Comparison of ENCODE assay signal across 7 cellular contexts in the genomic region with DNA sequence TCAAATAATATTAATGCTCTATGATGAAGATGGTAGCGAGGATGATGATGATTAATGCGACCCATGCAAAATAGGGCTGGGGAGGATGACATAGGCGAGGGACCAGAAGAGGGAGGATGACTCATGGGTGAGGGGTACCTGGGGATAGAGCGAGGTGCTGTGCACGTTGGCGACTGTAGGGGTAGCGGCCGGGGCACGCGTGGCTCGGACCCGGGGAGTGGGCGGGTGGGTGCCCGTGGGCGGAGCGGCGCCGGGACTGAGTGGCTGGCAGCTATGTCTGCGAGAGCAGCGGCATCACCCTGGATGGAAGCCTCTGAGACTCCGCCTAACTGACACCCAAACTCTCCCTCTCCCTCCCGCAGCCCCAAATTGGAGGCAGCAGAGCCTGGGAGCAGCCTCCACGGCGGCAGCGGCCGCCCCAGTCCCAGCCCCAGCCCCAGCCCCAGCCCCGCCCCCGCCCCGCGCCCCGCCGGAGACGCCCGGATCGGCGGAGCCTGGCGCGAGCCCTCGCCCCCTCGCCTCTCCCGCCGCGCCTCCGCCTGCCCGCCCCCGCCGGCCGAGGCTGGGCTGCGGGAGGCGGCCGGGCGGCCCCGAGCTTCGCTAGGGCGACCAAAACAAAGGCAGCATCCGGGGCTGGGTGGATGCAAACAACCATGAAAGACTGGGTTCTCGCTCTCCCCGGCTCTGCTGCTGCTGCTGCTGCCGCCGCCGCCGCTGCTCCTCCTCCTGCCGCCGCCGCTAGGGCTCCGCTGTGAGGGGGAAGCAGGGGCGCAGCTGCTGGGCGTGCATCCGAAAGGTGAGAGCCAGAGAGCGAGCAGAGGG. TPM values are rescaled to one million over a fixed set of nuclear protein-coding genes. Genes with fewer than 3 reads are reported as not detected.
DNase-seq lines count a peak whose midpoint lies in the region; ATAC-seq, FAIRE-seq and TF ChIP-seq lines count a peak whose summit lies in the region.

A gene with protein sequence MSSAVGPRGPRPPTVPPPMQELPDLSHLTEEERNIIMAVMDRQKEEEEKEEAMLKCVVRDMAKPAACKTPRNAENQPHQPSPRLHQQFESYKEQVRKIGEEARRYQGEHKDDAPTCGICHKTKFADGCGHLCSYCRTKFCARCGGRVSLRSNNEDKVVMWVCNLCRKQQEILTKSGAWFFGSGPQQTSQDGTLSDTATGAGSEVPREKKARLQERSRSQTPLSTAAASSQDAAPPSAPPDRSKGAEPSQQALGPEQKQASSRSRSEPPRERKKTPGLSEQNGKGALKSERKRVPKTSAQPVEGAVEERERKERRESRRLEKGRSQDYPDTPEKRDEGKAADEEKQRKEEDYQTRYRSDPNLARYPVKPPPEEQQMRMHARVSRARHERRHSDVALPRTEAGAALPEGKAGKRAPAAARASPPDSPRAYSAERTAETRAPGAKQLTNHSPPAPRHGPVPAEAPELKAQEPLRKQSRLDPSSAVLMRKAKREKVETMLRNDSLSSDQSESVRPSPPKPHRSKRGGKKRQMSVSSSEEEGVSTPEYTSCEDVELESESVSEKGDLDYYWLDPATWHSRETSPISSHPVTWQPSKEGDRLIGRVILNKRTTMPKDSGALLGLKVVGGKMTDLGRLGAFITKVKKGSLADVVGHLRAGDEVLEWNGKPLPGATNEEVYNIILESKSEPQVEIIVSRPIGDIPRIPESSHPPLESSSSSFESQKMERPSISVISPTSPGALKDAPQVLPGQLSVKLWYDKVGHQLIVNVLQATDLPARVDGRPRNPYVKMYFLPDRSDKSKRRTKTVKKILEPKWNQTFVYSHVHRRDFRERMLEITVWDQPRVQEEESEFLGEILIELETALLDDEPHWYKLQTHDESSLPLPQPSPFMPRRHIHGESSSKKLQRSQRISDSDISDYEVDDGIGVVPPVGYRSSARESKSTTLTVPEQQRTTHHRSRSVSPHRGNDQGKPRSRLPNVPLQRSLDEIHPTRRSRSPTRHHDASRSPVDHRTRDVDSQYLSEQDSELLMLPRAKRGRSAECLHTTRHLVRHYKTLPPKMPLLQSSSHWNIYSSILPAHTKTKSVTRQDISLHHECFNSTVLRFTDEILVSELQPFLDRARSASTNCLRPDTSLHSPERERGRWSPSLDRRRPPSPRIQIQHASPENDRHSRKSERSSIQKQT (N-terminal part only) (plus strand): TSS at position 367 of the 822 bp plus-strand sequence. CDS start 474 bp downstream, outside the sequence.

- TF ChIP-seq EP300 in stomach (IDR thresholded peaks at IDR 0.05), result no peak

- DNase-seq in GM12891 (ENCODE audit: insufficient read length, low spot score) (peak; percentile 20), Kasumi-1 (lab: John Stamatoyannopoulos, UW) (peak; percentile 11 to 20), stomach (no peak)
- peak; percentile 15 for DNase-seq in activated naive CD8-positive, alpha-beta T cell treated with anti-CD3 and anti-CD28 coated beads for 36 hours

- no peaks in the 10 kb centered on the region for H3K36me3 ChIP-seq in iPS-15b (ENCODE audit: control insufficient read depth, insufficient read depth, low read length)
- H3K36me3 ChIP-seq in stomach, result no peaks in the 10 kb centered on the region

- H3K27me3 ChIP-seq in iPS-15b (ENCODE audit: control insufficient read depth, insufficient read depth, low read length), result peaks cover 19% of the 10 kb centered on the region
- peaks cover 6 to 46% (median 29%) of the 10 kb centered on the region in 3 donors for H3K27me3 ChIP-seq in stomach

- H3K4me1 ChIP-seq in iPS-15b (ENCODE audit: control insufficient read depth, insufficient read depth, low read length) (no peaks in the 10 kb centered on the region), stomach (peaks cover 7 to 12% (median 10%) of the 10 kb centered on the region in 4 donors)

- ATAC-seq in GM21619 (IDR thresholded peaks at IDR 0.05; ENCODE audit: unreplicated experiment), result peak; percentile 93
- ATAC-seq in HG03108 (IDR thresholded peaks at IDR 0.05; ENCODE audit: unreplicated experiment), result no peak

- no peaks in the 10 kb centered on the region for H3K36me3 Mint-ChIP-seq in activated naive CD8-positive, alpha-beta T cell treated with anti-CD3 and anti-CD28 coated beads for 36 hours

- H3K27ac ChIP-seq in stomach, result no peak within 1 kb of the TSS

- no peak for FAIRE-seq in GM12891 (lab: Jason Lieb, UNC)

- WGBS in stomach, 5 donors, result 2 to 5% (median 4%) methylated on average over 26 to 70 of the region's 70 CpGs

- peaks cover 2% of the 10 kb centered on the region for H3K4me1 Mint-ChIP-seq in activated naive CD8-positive, alpha-beta T cell treated with anti-CD3 and anti-CD28 coated beads for 36 hours

- no peak for TF ChIP-seq CTCF in stomach (IDR thresholded peaks at IDR 0.05)

- no peaks in the 10 kb centered on the region for H3K9me3 ChIP-seq in iPS-15b (ENCODE audit: control insufficient read depth, insufficient read depth, low read length)
- no peaks in the 10 kb centered on the region for H3K9me3 ChIP-seq in stomach

- H3K27ac Mint-ChIP-seq in activated naive CD8-positive, alpha-beta T cell treated with anti-CD3 and anti-CD28 coated beads for 36 hours, result no peak within 1 kb of the TSS

- peak within 1 kb of the TSS; percentile 55 for H3K4me3 Mint-ChIP-seq in activated naive CD8-positive, alpha-beta T cell treated with anti-CD3 and anti-CD28 coated beads for 36 hours

- TF ChIP-seq POLR2A in GM12891 (IDR thresholded peaks at IDR 0.05; ENCODE audit: low read depth, low read length), result no peak
- TF ChIP-seq POLR2A in stomach (IDR thresholded peaks at IDR 0.05), result no peak

- H3K9me3 Mint-ChIP-seq in activated naive CD8-positive, alpha-beta T cell treated with anti-CD3 and anti-CD28 coated beads for 36 hours, result peaks cover 2% of the 10 kb centered on the region

- intact Hi-C loops in stomach (cut with DNase I; ENCODE audit: low total_unique reads), result no loop called here

- H3K27me3 Mint-ChIP-seq in activated naive CD8-positive, alpha-beta T cell treated with anti-CD3 and anti-CD28 coated beads for 36 hours, result peaks cover 43% of the 10 kb centered on the region

- no peak within 1 kb of the TSS for H3K9ac ChIP-seq in iPS-15b (ENCODE audit: low read depth, low read length)

- H3K4me3 ChIP-seq in iPS-15b (ENCODE audit: low read depth, low read length) (peak within 1 kb of the TSS; percentile 80), stomach (peak within 1 kb of the TSS; percentile 38 to 49 (median 46))

TF ChIP-seq in GM12891, 5 proteins besides CTCF, POLR2A, EP300 and RAD21:
- TF ChIP-seq TAF1 (IDR thresholded peaks at IDR 0.05; ENCODE audit: low read depth, low read length) (no peak), PAX5 (IDR thresholded peaks at IDR 0.05; ENCODE audit: insufficient read depth, low read length, severe bottlenecking) (no peak), POLR2AphosphoS5 (IDR thresholded peaks at IDR 0.05; ENCODE audit: low read depth, low read length) (no peak), POU2F2 (IDR thresholded peaks at IDR 0.05; ENCODE audit: low read depth, low read length) (no peak), SPI1 (IDR thresholded peaks at IDR 0.05; ENCODE audit: low read depth, low read length) (no peak)

RNA-seq across cellular contexts. Expression of the gene that starts here (rescaled TPM):
- not detected for polyA plus RNA-seq in GM12891 (2012; ENCODE audit: low read depth, missing spikeins)
- not detected for total RNA-seq in activated naive CD8-positive, alpha-beta T cell treated with anti-CD3 and anti-CD28 coated beads for 36 hours
- total RNA-seq in stomach, result 10 to 100 TPM in 3 of 5 donors, 1 to 10 TPM in 2; 2.6 to 45.2 (median 15.8) TPM
- polyA plus RNA-seq in stomach, result 1 to 10 TPM in 1 of 3 donors, under 1 TPM in 2; 0.13 to 1.2 (median 0.31) TPM

Comparison
In these comparisons a context has a peak if more than half of its experiments do, and no peak if none do; other contexts are left out.
1. Peak in DNase-seq in activated naive CD8-positive, alpha-beta T cell treated with anti-CD3 and anti-CD28 coated beads for 36 hours; RNA of the gene not detected or under 1 TPM.